ENCODE assay signal across 18 cellular contexts in the genomic region with DNA sequence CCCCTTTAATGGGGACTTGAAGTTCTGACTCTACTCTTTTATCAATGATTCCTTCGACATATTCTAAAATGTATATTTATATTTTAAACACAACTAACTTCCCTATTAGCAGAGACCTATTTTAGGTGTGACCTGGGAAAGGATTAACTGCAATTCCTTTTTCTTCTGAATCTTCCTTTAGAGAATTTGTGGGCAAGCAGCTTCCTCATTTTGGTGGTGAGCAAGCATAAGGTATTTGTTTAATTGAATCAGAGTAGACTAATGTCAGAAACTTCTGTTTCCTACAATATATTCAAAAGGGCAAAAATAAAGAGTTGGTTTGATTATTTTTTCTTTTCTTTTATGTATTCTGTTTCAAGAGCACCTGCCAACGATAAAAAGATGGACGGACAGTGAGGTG.
DNase-seq lines count a peak whose midpoint lies in the region; ATAC-seq and TF ChIP-seq lines count a peak whose summit lies in the region.
"Had no signal": no experiment of that assay in that cellular context is flagged by ENCODE, and none has a peak within 500 bp of the region (broad histone marks: within the 10 kb centered on the region; RNA-seq: fewer than 3 reads in every experiment).

No MANE protein-coding gene starts in this region.

- H3K9me2 ChIP-seq in GM23248 (ENCODE audit: insufficient read depth) = no peaks in the 10 kb centered on the region

- H3K27ac ChIP-seq in GM23248 (no peak overlapping the region), OCI-LY3 (ENCODE audit: low read length) (no peak overlapping the region), foreskin keratinocyte (peak overlapping the region; percentile 90)
- H3K27ac ChIP-seq: KMS-11 had no signal

- 71 to 75% methylated on average over 3 of the region's 3 CpGs for WGBS in GM23248 (ENCODE audit: low coverage in 1 of 2, low lambda C conversion rate in 2 of 2, missing lambda C conversion rate in 2 of 2), 2 experiments

- no peaks in the 10 kb centered on the region for H3K36me3 ChIP-seq in GM23248 (ENCODE audit: low read depth)
- no peaks in the 10 kb centered on the region for H3K36me3 ChIP-seq in OCI-LY3 (replicated peaks; ENCODE audit: low read depth, low read length)

- H3K4me1 Mint-ChIP-seq in activated CD8-positive, alpha-beta memory T cell treated with anti-CD3 and anti-CD28 coated beads, Interleukin-2, amount 10 ng/mL, durations not matched to agents 7 days and 5 days = peaks cover 17% of the 10 kb centered on the region
- H3K4me1 Mint-ChIP-seq: central memory CD8-positive, alpha-beta T cell had no signal

- H3K4me3 Mint-ChIP-seq in activated CD8-positive, alpha-beta memory T cell treated with anti-CD3 and anti-CD28 coated beads, Interleukin-2, amount 10 ng/mL, durations not matched to agents 7 days and 5 days = no peak overlapping the region
- H3K4me3 Mint-ChIP-seq: central memory CD8-positive, alpha-beta T cell; WTC11 had no signal

- no peaks in the 10 kb centered on the region for H3K9me3 Mint-ChIP-seq in activated CD8-positive, alpha-beta memory T cell treated with anti-CD3 and anti-CD28 coated beads, Interleukin-2, amount 10 ng/mL, durations not matched to agents 7 days and 5 days (ENCODE audit: low read depth)
- H3K9me3 Mint-ChIP-seq: central memory CD8-positive, alpha-beta T cell had no signal

- in situ Hi-C loops in GM23248 (cut with MboI) = no loop called here

- H3K4me3 ChIP-seq in GM23248 (no peak overlapping the region), OCI-LY3 (ENCODE audit: low read length) (no peak overlapping the region)

- CTCF ChIA-PET in activated CD8-positive, alpha-beta memory T cell treated with anti-CD3 and anti-CD28 coated beads, Interleukin-2, amount 10 ng/mL, durations not matched to agents 7 days and 5 days (lab: Charles Lee) = no interaction called here

- H3K4me1 ChIP-seq in GM23248 (ENCODE audit: insufficient read depth) (peaks cover 51% of the 10 kb centered on the region), OCI-LY3 (ENCODE audit: low read length) (peaks cover 16% of the 10 kb centered on the region), foreskin keratinocyte (peaks cover 31% of the 10 kb centered on the region)

- H3F3A ChIP-seq in GM23248 (ENCODE audit: insufficient read depth) = peaks cover 31% of the 10 kb centered on the region

- H3K9me3 ChIP-seq in GM23248 (ENCODE audit: low read depth) = no peaks in the 10 kb centered on the region
- H3K9me3 ChIP-seq in OCI-LY3 (ENCODE audit: insufficient read depth, low read length) = no peaks in the 10 kb centered on the region

- H3K9ac ChIP-seq in GM23248 (no peak overlapping the region), OCI-LY3 (ENCODE audit: low read length) (no peak overlapping the region)
- H3K9ac ChIP-seq: KMS-11 had no signal

- peak; percentile 49 for DNase-seq in ELR (ENCODE audit: low read depth)
- DNase-seq in GM23248 = peak; percentile 32
- DNase-seq in foreskin keratinocyte = no peak
- DNase-seq in ureter (ENCODE audit: low spot score) = no peak
- DNase-seq in glomerular visceral epithelial cell (ENCODE audit: extremely low spot score) = no peak
- DNase-seq in activated CD8-positive, alpha-beta memory T cell treated with anti-CD3 and anti-CD28 coated beads, Interleukin-2, amount 10 ng/mL, durations not matched to agents 7 days and 5 days = no peak
- DNase-seq: activated effector memory CD4-positive, alpha-beta T cell treated with Interleukin-2 at 50 U/mL for 16 hours; amniotic stem cell; effector CD8-positive, alpha-beta T cell; NCI-H2029 treated with DMSO at 0.1 percent for 48 hours; NCI-H526; occipital lobe; right cardiac atrium had no signal

- H4K20me1 ChIP-seq in GM23248 (ENCODE audit: insufficient read depth) (no peaks in the 10 kb centered on the region), OCI-LY3 (ENCODE audit: insufficient read depth, low read length) (no peaks in the 10 kb centered on the region)

- H3K27ac Mint-ChIP-seq in activated CD8-positive, alpha-beta memory T cell treated with anti-CD3 and anti-CD28 coated beads, Interleukin-2, amount 10 ng/mL, durations not matched to agents 7 days and 5 days = no peak overlapping the region
- H3K27ac Mint-ChIP-seq: WTC11 had no signal

- ATAC-seq in foreskin keratinocyte = no peak
- ATAC-seq in activated CD8-positive, alpha-beta memory T cell treated with anti-CD3 and anti-CD28 coated beads, Interleukin-2, amount 10 ng/mL, durations not matched to agents 7 days and 5 days = no peak
- no peak for ATAC-seq in HG02623 (IDR thresholded peaks at IDR 0.05; ENCODE audit: unreplicated experiment)
- ATAC-seq: WTC11 had no signal

- no peaks in the 10 kb centered on the region for H3K36me3 Mint-ChIP-seq in activated CD8-positive, alpha-beta memory T cell treated with anti-CD3 and anti-CD28 coated beads, Interleukin-2, amount 10 ng/mL, durations not matched to agents 7 days and 5 days
- H3K36me3 Mint-ChIP-seq: WTC11 had no signal

- H2AFZ ChIP-seq in GM23248 = peak overlapping the region; percentile 79; the same call in 1 of the 2 replicates
- H2AFZ ChIP-seq in OCI-LY3 (ENCODE audit: low read depth, low read length) = no peak overlapping the region

- H3K4me2 ChIP-seq in GM23248 (ENCODE audit: unreplicated experiment) (peak overlapping the region; percentile 10), OCI-LY3 (ENCODE audit: low read length) (peak overlapping the region; percentile 52)
- H3K4me2 ChIP-seq: KMS-11 had no signal

- TF ChIP-seq CTCF in OCI-LY3 (IDR thresholded peaks at IDR 0.05; ENCODE audit: low read depth, low read length) (no peak), foreskin keratinocyte (conservative IDR thresholded peaks at IDR 0.05) (no peak)

- H3K79me2 ChIP-seq in GM23248 (ENCODE audit: insufficient read depth) (no peaks in the 10 kb centered on the region), OCI-LY3 (ENCODE audit: low read length) (no peaks in the 10 kb centered on the region)

- H3K27me3 ChIP-seq in GM23248 (replicated peaks; ENCODE audit: insufficient read depth) (no peaks in the 10 kb centered on the region), OCI-LY3 (ENCODE audit: low read depth, low read length) (peaks cover 8% of the 10 kb centered on the region), foreskin keratinocyte (no peaks in the 10 kb centered on the region)

- no peaks in the 10 kb centered on the region for H3K27me3 Mint-ChIP-seq in activated CD8-positive, alpha-beta memory T cell treated with anti-CD3 and anti-CD28 coated beads, Interleukin-2, amount 10 ng/mL, durations not matched to agents 7 days and 5 days
- H3K27me3 Mint-ChIP-seq: central memory CD8-positive, alpha-beta T cell had no signal

Comparison
In these comparisons a context has a peak if more than half of its experiments do, and no peak if none do; other contexts are left out.
1. DNase-seq: peak in ELR (single experiment) and GM23248 (single experiment); none in foreskin keratinocyte (0 of 2), ureter (single experiment), glomerular visceral epithelial cell (single experiment) and activated CD8-positive, alpha-beta memory T cell treated with anti-CD3 and anti-CD28 coated beads, Interleukin-2, amount 10 ng/mL, durations not matched to agents 7 days and 5 days (single experiment).